In the genomic region with DNA sequence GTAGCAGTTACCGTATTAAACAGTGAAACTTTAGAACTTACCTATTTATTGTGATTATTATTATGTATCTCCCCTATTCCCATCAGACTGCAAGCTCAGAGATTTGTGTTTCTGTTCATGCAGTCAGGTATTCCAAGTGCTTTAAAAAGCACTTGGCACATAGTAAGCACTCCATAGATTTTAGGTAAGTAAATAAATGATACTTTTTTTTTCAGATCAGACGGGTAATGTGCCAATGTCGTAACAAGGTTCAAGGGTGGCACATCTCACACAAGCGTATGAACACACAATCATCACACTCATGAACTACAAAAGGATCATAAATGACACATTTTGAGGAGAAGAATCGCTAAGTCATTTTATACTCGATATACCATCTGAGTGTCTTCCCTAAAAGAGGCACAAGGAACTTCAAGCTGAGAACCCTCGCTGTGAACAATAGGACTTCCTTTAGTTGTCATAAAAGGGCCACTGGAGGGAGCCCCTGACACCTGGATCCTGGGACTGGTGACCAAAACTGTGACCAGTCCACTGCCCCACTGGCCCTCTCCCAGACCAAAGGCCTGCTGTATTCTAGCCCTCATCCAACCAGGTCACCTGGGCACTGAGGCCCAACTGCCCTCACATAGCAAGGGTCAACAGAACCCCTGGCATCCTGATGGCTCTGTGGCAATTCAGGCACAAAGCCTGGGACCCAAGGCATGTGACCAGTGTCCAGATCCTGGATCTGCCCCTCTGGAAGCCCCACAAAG, we compare ENCODE assay signal across 8 cellular contexts. TPM values are rescaled to one million over a fixed set of nuclear protein-coding genes. Genes with fewer than 3 reads are reported as not detected.
DNase-seq lines count a peak whose midpoint lies in the region; ATAC-seq and TF ChIP-seq lines count a peak whose summit lies in the region.

No MANE protein-coding gene starts in this region.

- ATAC-seq in body of pancreas: peak; percentile 68
- peak; percentile 96 for ATAC-seq in left lung
- no peak for ATAC-seq in HG03571 (IDR thresholded peaks at IDR 0.05; ENCODE audit: unreplicated experiment)
- no peak for ATAC-seq in GM18861 (IDR thresholded peaks at IDR 0.05; ENCODE audit: unreplicated experiment)
- no peak for ATAC-seq in activated T-cell treated with anti-CD3 and anti-CD28 coated beads, Interleukin-2, amount 50 U/mL, for 72 hours (replicated peaks in 1 of 2)
- no peak for ATAC-seq in GM21737 (IDR thresholded peaks at IDR 0.05; ENCODE audit: unreplicated experiment)

- H2AFZ ChIP-seq in KMS-11 (ENCODE audit: low read depth): no peak overlapping the region

- DNase-seq in COLO668 (lab: John Stamatoyannopoulos, UW; ENCODE audit: unreplicated experiment) (peak; percentile 7), body of pancreas (peak; percentile 37 to 65 (median 56)), left lung (peak in 1 of 2 donors; percentile 49)
- no peak for DNase-seq in activated T-cell treated with anti-CD3 and anti-CD28 coated beads, Interleukin-2, amount 50 U/mL, for 72 hours

- H3K79me2 ChIP-seq in KMS-11 (ENCODE audit: insufficient read depth, low read depth): no peaks in the 10 kb centered on the region

- no peaks in the 10 kb centered on the region for H3K4me1 ChIP-seq in KMS-11 (ENCODE audit: low read depth, poor library complexity, severe bottlenecking)
- no peaks in the 10 kb centered on the region for H3K4me1 ChIP-seq in body of pancreas
- no peaks in the 10 kb centered on the region for H3K4me1 ChIP-seq in left lung

- H3K4me3 ChIP-seq in KMS-11 (IDR thresholded peaks at IDR 0.05; ENCODE audit: insufficient read depth, low read depth, low read length) (no peak overlapping the region), body of pancreas (no peak overlapping the region), left lung (no peak overlapping the region)

- H3K27me3 ChIP-seq in KMS-11 (ENCODE audit: insufficient read depth, low read depth): no peaks in the 10 kb centered on the region
- H3K27me3 ChIP-seq in body of pancreas: no peaks in the 10 kb centered on the region
- no peaks in the 10 kb centered on the region for H3K27me3 ChIP-seq in left lung

- H3K9ac ChIP-seq in KMS-11: no peak overlapping the region

- TF ChIP-seq CTCF in KMS-11 (conservative IDR thresholded peaks at IDR 0.05; ENCODE audit: low read depth, low read length) (0 out of 2 replicates have a peak, but pooled peaks have one; percentile 17), body of pancreas (IDR thresholded peaks at IDR 0.05) (peak; percentile 7 to 49 (median 36)), left lung (IDR thresholded peaks at IDR 0.05) (peak; percentile 36 to 50)

- no peaks in the 10 kb centered on the region for H3K4me1 Mint-ChIP-seq in activated T-cell treated with anti-CD3 and anti-CD28 coated beads, Interleukin-2, amount 50 U/mL, for 72 hours (ENCODE audit: low read depth)

- no peak overlapping the region for H3K4me2 ChIP-seq in KMS-11

- H3K4me3 Mint-ChIP-seq in activated T-cell treated with anti-CD3 and anti-CD28 coated beads, Interleukin-2, amount 50 U/mL, for 72 hours: no peak overlapping the region

- H3K27ac ChIP-seq in KMS-11: no peak overlapping the region
- no peak overlapping the region for H3K27ac ChIP-seq in body of pancreas
- H3K27ac ChIP-seq in left lung: no peak overlapping the region

- H3K9me3 ChIP-seq in body of pancreas (no peaks in the 10 kb centered on the region), left lung (no peaks in the 10 kb centered on the region)

- no peaks in the 10 kb centered on the region for H3K27me3 Mint-ChIP-seq in activated T-cell treated with anti-CD3 and anti-CD28 coated beads, Interleukin-2, amount 50 U/mL, for 72 hours (ENCODE audit: low read depth)

- no peaks in the 10 kb centered on the region for H3K36me3 Mint-ChIP-seq in activated T-cell treated with anti-CD3 and anti-CD28 coated beads, Interleukin-2, amount 50 U/mL, for 72 hours (ENCODE audit: insufficient read depth in 2 of 2)

- no peak overlapping the region for H3K27ac Mint-ChIP-seq in activated T-cell treated with anti-CD3 and anti-CD28 coated beads, Interleukin-2, amount 50 U/mL, for 72 hours

- H3K36me3 ChIP-seq in KMS-11 (ENCODE audit: insufficient read depth): no peaks in the 10 kb centered on the region
- no peaks in the 10 kb centered on the region for H3K36me3 ChIP-seq in body of pancreas (replicated peaks in 1 of 2; ENCODE audit: insufficient read depth in 1 of 2, low read depth in 2 of 2)
- no peaks in the 10 kb centered on the region for H3K36me3 ChIP-seq in left lung

- no peaks in the 10 kb centered on the region for H3K9me3 Mint-ChIP-seq in activated T-cell treated with anti-CD3 and anti-CD28 coated beads, Interleukin-2, amount 50 U/mL, for 72 hours

- no peaks in the 10 kb centered on the region for H4K20me1 ChIP-seq in KMS-11 (ENCODE audit: insufficient read depth)

- TF ChIP-seq POLR2A in body of pancreas (IDR thresholded peaks at IDR 0.05): no peak

- WGBS in body of pancreas, 2 donors: 47 to 57% methylated on average over 7 of the region's 7 CpGs

- intact Hi-C loops in body of pancreas (cut with DNase I) (no loop called here), left lung (cut with DNase I) (no loop called here)

RNA-seq across cellular contexts. Expression of a gene that starts 32.1 kb away (rescaled TPM):
- total RNA-seq in body of pancreas (1 to 10 TPM; 5.6 to 8.0 TPM), left lung (1 to 10 TPM; 8.4 to 9.5 TPM)
- total RNA-seq in activated T-cell treated with anti-CD3 and anti-CD28 coated beads, Interleukin-2, amount 50 U/mL, for 72 hours: 1 to 10 TPM; 3.2 to 4.0 TPM

RNA-seq across cellular contexts. Expression of a gene that starts 32.3 kb away (rescaled TPM):
- total RNA-seq in body of pancreas (1 to 10 TPM; 7.3 to 8.6 TPM), left lung (10 to 100 TPM; 25.9 to 29.5 TPM)
- 10 to 100 TPM; 22.6 to 29.0 TPM for total RNA-seq in activated T-cell treated with anti-CD3 and anti-CD28 coated beads, Interleukin-2, amount 50 U/mL, for 72 hours

Comparison
In these comparisons a context has a peak if more than half of its experiments do, and no peak if none do; other contexts are left out.
1. DNase-seq: peak in COLO668 (single experiment) and body of pancreas (4 of 4); none in activated T-cell treated with anti-CD3 and anti-CD28 coated beads, Interleukin-2, amount 50 U/mL, for 72 hours (0 of 2).
2. ATAC-seq: peak in body of pancreas (single experiment) and left lung (single experiment); none in HG03571 (single experiment), GM18861 (single experiment), activated T-cell treated with anti-CD3 and anti-CD28 coated beads, Interleukin-2, amount 50 U/mL, for 72 hours (0 of 2) and GM21737 (single experiment).
3. Peak in every context shown above with its lines, with median percentiles within 50 percentile points of each other: CTCF ChIP-seq.